ENCODE assay signal across 19 cellular contexts in the genomic region with DNA sequence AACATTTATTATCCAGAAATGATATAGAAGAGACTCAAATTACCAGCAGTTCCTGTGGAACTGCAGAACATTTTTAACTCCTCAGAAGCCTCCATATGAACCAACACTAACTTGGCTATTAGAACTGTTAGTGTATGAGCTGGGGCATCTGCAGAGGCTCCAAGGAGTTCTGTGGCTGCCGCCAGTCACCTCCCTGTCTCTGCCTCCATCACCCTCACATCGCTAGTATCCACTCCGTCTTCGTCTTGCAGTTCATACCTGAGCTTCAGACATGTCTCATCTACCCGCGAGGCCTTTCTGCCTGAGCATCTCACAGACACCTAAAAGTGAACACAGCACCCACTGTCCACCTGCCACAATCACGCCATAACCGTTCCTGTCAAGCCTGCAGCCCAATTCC.
"Had no signal": no experiment of that assay in that cellular context is flagged by ENCODE, and none has a peak within 500 bp of the region (broad histone marks: within the 10 kb centered on the region; RNA-seq: fewer than 3 reads in every experiment).

No MANE protein-coding gene starts in this region.

- H3K4me1 ChIP-seq: esophagus squamous epithelium, gastrocnemius medialis, heart right ventricle, left lung, lower lobe of right lung had no signal

- H3K27me3 ChIP-seq: dorsolateral prefrontal cortex, esophagus squamous epithelium, gastrocnemius medialis, left lung had no signal

- H3K4me3 ChIP-seq: coronary artery, dorsolateral prefrontal cortex, esophagus squamous epithelium, gastrocnemius medialis, heart right ventricle, left lung, lower lobe of right lung had no signal

- H3K27ac ChIP-seq: coronary artery, dorsolateral prefrontal cortex, esophagus squamous epithelium, gastrocnemius medialis, heart right ventricle, left lung, lower lobe of right lung had no signal

- DNase-seq: dermis blood vessel endothelial cell; dorsolateral prefrontal cortex; effector CD4-positive, alpha-beta T cell; effector memory CD4-positive, alpha-beta T cell; esophagus squamous epithelium; foreskin fibroblast; foreskin melanocyte; gastrocnemius medialis; glutamatergic neuron; head of caudate nucleus; heart right ventricle; hippocampal formation; left cardiac atrium; left lung; left ventricle myocardium superior; lower lobe of right lung; mesenchymal stem cell; midbrain had no signal

- ATAC-seq: gastrocnemius medialis, heart right ventricle, left cardiac atrium, left lung, left ventricle myocardium superior, lower lobe of right lung had no signal

- H3K36me3 ChIP-seq: esophagus squamous epithelium, gastrocnemius medialis, heart right ventricle, left lung, lower lobe of right lung had no signal
